1 cellular context compared by ENCODE assay signal in genomic region chr14:60980811-60981625, GRCh38.
TF ChIP-seq lines count a peak whose summit lies in the region.

SLC38A6 (plus strand) TSS chr14:60981245; CDS start chr14:60981278, 33 bp downstream.
A gene with protein sequence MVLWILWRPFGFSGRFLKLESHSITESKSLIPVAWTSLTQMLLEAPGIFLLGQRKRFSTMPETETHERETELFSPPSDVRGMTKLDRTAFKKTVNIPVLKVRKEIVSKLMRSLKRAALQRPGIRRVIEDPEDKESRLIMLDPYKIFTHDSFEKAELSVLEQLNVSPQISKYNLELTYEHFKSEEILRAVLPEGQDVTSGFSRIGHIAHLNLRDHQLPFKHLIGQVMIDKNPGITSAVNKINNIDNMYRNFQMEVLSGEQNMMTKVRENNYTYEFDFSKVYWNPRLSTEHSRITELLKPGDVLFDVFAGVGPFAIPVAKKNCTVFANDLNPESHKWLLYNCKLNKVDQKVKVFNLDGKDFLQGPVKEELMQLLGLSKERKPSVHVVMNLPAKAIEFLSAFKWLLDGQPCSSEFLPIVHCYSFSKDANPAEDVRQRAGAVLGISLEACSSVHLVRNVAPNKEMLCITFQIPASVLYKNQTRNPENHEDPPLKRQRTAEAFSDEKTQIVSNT (minus strand): TSS chr14:60981079. CDS start chr14:60980973, 106 bp downstream.

TF ChIP-seq in HepG2, 621 proteins besides CTCF, POLR2A, EP300 and RAD21 (continued from another document and continues in another):
- TF ChIP-seq ETV5 (CRISPR knock-in tag; IDR thresholded peaks at IDR 0.05; ENCODE audit: borderline replicate concordance) = peak; percentile 64
- TF ChIP-seq FOXP4 (CRISPR knock-in tag; IDR thresholded peaks at IDR 0.05) = peak; percentile 32; the same call in 1 of the 2 replicates
- peak; percentile 84 for TF ChIP-seq REPIN1 (CRISPR knock-in tag; IDR thresholded peaks at IDR 0.05; ENCODE audit: borderline replicate concordance, low read depth)
- peak; percentile 19; the same call in 1 of the 2 replicates for TF ChIP-seq ZFP90 (CRISPR knock-in tag; IDR thresholded peaks at IDR 0.05; ENCODE audit: borderline replicate concordance)
- TF ChIP-seq, protein P1, sequence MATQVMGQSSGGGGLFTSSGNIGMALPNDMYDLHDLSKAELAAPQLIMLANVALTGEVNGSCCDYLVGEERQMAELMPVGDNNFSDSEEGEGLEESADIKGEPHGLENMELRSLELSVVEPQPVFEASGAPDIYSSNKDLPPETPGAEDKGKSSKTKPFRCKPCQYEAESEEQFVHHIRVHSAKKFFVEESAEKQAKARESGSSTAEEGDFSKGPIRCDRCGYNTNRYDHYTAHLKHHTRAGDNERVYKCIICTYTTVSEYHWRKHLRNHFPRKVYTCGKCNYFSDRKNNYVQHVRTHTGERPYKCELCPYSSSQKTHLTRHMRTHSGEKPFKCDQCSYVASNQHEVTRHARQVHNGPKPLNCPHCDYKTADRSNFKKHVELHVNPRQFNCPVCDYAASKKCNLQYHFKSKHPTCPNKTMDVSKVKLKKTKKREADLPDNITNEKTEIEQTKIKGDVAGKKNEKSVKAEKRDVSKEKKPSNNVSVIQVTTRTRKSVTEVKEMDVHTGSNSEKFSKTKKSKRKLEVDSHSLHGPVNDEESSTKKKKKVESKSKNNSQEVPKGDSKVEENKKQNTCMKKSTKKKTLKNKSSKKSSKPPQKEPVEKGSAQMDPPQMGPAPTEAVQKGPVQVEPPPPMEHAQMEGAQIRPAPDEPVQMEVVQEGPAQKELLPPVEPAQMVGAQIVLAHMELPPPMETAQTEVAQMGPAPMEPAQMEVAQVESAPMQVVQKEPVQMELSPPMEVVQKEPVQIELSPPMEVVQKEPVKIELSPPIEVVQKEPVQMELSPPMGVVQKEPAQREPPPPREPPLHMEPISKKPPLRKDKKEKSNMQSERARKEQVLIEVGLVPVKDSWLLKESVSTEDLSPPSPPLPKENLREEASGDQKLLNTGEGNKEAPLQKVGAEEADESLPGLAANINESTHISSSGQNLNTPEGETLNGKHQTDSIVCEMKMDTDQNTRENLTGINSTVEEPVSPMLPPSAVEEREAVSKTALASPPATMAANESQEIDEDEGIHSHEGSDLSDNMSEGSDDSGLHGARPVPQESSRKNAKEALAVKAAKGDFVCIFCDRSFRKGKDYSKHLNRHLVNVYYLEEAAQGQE (IDR thresholded peaks at IDR 0.05; ENCODE audit: borderline replicate concordance in 1 of 2, low read depth in 1 of 2, low read length in 2 of 2) = peak; percentile 19 to 76
- TF ChIP-seq CBX2 (IDR thresholded peaks at IDR 0.05; ENCODE audit: low read depth, low read length) = no peak
- TF ChIP-seq CBX2 (CRISPR knock-in tag; IDR thresholded peaks at IDR 0.05; ENCODE audit: low read depth) = no peak
- TF ChIP-seq CEBPG (CRISPR knock-in tag; IDR thresholded peaks at IDR 0.05) = peak; percentile 13; the same call in 1 of the 2 replicates
- no peak for TF ChIP-seq ZNF879 (CRISPR knock-in tag; IDR thresholded peaks at IDR 0.05)
- TF ChIP-seq ZFP36 (IDR thresholded peaks at IDR 0.05; ENCODE audit: borderline replicate concordance, low read depth, low read length, partially characterized antibody) = no peak
- TF ChIP-seq SIN3B (IDR thresholded peaks at IDR 0.05; ENCODE audit: low read length) = peak; percentile 83
- no peak for TF ChIP-seq PAF1 (CRISPR knock-in tag; IDR thresholded peaks at IDR 0.05)
- no peak; the same call in 1 of the 2 replicates for TF ChIP-seq KLF6 (CRISPR knock-in tag; IDR thresholded peaks at IDR 0.05)
- 0 out of 2 replicates have a peak, but pooled peaks have one; percentile 45 for TF ChIP-seq FOXC1 (CRISPR knock-in tag; IDR thresholded peaks at IDR 0.05; ENCODE audit: borderline replicate concordance)
- TF ChIP-seq, protein P2, sequence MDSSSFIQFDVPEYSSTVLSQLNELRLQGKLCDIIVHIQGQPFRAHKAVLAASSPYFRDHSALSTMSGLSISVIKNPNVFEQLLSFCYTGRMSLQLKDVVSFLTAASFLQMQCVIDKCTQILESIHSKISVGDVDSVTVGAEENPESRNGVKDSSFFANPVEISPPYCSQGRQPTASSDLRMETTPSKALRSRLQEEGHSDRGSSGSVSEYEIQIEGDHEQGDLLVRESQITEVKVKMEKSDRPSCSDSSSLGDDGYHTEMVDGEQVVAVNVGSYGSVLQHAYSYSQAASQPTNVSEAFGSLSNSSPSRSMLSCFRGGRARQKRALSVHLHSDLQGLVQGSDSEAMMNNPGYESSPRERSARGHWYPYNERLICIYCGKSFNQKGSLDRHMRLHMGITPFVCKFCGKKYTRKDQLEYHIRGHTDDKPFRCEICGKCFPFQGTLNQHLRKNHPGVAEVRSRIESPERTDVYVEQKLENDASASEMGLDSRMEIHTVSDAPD (CRISPR knock-in tag; IDR thresholded peaks at IDR 0.05) = no peak
- peak; percentile 86; the same call in 1 of the 2 replicates for TF ChIP-seq ZNF350 (CRISPR knock-in tag; IDR thresholded peaks at IDR 0.05; ENCODE audit: borderline replicate concordance, low read depth)
- TF ChIP-seq, protein P3, sequence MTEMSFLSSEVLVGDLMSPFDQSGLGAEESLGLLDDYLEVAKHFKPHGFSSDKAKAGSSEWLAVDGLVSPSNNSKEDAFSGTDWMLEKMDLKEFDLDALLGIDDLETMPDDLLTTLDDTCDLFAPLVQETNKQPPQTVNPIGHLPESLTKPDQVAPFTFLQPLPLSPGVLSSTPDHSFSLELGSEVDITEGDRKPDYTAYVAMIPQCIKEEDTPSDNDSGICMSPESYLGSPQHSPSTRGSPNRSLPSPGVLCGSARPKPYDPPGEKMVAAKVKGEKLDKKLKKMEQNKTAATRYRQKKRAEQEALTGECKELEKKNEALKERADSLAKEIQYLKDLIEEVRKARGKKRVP (CRISPR knock-in tag; IDR thresholded peaks at IDR 0.05) = 0 out of 4 replicates have a peak, but pooled peaks of 1 of the 2 experiments have one; percentile 13
- no peak for TF ChIP-seq ZNF775 (CRISPR knock-in tag; IDR thresholded peaks at IDR 0.05; ENCODE audit: borderline replicate concordance)
- TF ChIP-seq TSC22D2 (CRISPR knock-in tag; IDR thresholded peaks at IDR 0.05; ENCODE audit: borderline replicate concordance) = no peak
- TF ChIP-seq U2AF1 (optimal IDR thresholded peaks at IDR 0.05; ENCODE audit: low read depth, low read length) = no peak
- TF ChIP-seq, protein P4, sequence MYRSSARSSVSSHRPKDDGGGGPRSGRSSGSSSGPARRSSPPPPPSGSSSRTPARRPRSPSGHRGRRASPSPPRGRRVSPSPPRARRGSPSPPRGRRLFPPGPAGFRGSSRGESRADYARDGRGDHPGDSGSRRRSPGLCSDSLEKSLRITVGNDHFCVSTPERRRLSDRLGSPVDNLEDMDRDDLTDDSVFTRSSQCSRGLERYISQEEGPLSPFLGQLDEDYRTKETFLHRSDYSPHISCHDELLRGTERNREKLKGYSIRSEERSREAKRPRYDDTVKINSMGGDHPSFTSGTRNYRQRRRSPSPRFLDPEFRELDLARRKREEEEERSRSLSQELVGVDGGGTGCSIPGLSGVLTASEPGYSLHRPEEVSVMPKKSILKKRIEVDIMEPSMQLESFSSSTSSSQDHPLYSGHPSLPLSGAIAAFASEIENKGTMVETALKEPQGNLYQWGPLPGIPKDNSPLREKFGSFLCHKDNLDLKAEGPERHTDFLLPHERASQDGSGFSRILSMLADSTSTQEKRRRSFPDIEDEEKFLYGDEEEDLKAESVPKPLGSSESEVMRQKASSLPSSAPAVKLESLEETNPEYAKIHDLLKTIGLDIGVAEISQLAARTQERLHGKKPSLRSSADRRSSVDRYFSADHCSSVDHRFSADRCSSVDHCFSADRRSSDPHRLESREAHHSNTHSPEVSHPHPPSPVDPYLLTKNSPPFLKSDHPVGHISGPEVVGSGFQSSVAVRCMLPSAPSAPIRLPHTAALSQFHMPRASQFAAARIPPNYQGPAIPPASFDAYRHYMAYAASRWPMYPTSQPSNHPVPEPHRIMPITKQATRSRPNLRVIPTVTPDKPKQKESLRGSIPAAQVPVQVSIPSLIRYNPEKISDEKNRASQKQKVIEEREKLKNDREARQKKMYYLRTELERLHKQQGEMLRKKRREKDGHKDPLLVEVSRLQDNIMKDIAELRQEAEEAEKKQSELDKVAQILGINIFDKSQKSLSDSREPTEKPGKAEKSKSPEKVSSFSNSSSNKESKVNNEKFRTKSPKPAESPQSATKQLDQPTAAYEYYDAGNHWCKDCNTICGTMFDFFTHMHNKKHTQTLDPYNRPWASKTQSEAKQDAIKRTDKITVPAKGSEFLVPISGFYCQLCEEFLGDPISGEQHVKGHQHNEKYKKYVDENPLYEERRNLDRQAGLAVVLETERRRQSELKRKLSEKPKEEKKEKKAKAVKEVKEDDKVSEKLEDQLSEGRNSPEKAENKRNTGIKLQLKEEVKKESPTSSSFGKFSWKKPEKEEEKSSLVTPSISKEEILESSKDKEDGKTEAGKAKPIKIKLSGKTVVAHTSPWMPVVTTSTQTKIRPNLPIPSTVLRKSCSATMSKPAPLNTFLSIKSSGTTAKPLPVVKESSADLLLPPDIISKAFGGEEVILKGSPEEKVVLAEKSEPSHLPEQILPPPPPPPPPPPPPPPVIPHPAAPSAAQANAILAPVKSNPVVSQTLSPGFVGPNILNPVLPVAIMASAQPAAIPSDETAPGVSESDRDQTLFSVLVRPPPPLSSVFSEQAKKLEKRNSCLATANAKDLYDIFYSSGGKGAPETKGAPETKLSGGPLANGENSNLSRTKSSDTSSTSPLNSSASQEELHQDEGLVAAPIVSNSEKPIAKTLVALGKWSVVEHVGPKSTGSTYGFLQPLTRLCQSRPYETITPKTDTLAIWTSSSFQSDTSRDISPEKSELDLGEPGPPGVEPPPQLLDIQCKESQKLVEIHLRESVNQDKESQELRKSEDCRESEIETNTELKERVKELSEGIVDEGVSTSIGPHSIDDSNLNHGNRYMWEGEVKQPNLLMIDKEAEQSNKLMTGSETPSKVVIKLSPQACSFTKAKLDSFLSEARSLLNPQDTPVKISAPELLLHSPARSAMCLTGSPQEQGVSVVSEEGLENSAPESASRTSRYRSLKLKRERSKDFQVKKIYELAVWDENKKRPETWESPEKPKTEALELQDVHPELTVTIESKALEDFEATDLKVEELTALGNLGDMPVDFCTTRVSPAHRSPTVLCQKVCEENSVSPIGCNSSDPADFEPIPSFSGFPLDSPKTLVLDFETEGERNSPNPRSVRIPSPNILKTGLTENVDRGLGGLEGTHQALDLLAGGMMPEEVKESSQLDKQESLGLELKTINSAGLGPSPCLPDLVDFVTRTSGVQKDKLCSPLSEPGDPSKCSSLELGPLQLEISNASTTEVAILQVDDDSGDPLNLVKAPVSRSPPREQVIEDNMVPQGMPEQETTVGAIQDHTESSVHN (CRISPR knock-in tag; IDR thresholded peaks at IDR 0.05) = no peak; the same call in 1 of the 2 replicates
- no peak for TF ChIP-seq CAMTA2 (CRISPR knock-in tag; IDR thresholded peaks at IDR 0.05; ENCODE audit: borderline replicate concordance)
- TF ChIP-seq ZNF816 (CRISPR knock-in tag; IDR thresholded peaks at IDR 0.05; ENCODE audit: borderline replicate concordance) = no peak
- no peak for TF ChIP-seq ZNF326 (CRISPR knock-in tag; IDR thresholded peaks at IDR 0.05; ENCODE audit: borderline replicate concordance)
- TF ChIP-seq, protein P5, sequence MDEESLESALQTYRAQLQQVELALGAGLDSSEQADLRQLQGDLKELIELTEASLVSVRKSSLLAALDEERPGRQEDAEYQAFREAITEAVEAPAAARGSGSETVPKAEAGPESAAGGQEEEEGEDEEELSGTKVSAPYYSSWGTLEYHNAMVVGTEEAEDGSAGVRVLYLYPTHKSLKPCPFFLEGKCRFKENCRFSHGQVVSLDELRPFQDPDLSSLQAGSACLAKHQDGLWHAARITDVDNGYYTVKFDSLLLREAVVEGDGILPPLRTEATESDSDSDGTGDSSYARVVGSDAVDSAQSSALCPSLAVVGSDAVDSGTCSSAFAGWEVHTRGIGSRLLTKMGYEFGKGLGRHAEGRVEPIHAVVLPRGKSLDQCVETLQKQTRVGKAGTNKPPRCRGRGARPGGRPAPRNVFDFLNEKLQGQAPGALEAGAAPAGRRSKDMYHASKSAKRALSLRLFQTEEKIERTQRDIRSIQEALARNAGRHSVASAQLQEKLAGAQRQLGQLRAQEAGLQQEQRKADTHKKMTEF (CRISPR knock-in tag; IDR thresholded peaks at IDR 0.05) = peak; percentile 84; the same call in 1 of the 2 replicates
- peak; percentile 97 for TF ChIP-seq HOXA3 (CRISPR knock-in tag; IDR thresholded peaks at IDR 0.05)
- TF ChIP-seq ATAD3A (CRISPR knock-in tag; IDR thresholded peaks at IDR 0.05) = no peak
- TF ChIP-seq RBM39 (IDR thresholded peaks at IDR 0.05; ENCODE audit: low read depth, low read length, poor library complexity, severe bottlenecking) = no peak
- TF ChIP-seq ZNF747 (CRISPR knock-in tag; IDR thresholded peaks at IDR 0.05; ENCODE audit: borderline replicate concordance) = peak; percentile 74; the same call in 1 of the 2 replicates
- no peak for TF ChIP-seq ONECUT2 (CRISPR knock-in tag; IDR thresholded peaks at IDR 0.05)
- TF ChIP-seq, protein P6, sequence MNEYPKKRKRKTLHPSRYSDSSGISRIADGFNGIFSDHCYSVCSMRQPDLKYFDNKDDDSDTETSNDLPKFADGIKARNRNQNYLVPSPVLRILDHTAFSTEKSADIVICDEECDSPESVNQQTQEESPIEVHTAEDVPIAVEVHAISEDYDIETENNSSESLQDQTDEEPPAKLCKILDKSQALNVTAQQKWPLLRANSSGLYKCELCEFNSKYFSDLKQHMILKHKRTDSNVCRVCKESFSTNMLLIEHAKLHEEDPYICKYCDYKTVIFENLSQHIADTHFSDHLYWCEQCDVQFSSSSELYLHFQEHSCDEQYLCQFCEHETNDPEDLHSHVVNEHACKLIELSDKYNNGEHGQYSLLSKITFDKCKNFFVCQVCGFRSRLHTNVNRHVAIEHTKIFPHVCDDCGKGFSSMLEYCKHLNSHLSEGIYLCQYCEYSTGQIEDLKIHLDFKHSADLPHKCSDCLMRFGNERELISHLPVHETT (CRISPR knock-in tag; conservative IDR thresholded peaks at IDR 0.05) = no peak
- no peak for TF ChIP-seq NFIB (CRISPR knock-in tag; IDR thresholded peaks at IDR 0.05; ENCODE audit: borderline replicate concordance)
- TF ChIP-seq, protein P7, sequence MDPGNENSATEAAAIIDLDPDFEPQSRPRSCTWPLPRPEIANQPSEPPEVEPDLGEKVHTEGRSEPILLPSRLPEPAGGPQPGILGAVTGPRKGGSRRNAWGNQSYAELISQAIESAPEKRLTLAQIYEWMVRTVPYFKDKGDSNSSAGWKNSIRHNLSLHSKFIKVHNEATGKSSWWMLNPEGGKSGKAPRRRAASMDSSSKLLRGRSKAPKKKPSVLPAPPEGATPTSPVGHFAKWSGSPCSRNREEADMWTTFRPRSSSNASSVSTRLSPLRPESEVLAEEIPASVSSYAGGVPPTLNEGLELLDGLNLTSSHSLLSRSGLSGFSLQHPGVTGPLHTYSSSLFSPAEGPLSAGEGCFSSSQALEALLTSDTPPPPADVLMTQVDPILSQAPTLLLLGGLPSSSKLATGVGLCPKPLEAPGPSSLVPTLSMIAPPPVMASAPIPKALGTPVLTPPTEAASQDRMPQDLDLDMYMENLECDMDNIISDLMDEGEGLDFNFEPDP (CRISPR knock-in tag; conservative IDR thresholded peaks at IDR 0.05) = no peak
- TF ChIP-seq SOX6 (IDR thresholded peaks at IDR 0.05) = no peak
- no peak; the same call in none of the 2 replicates for TF ChIP-seq SOX6 (CRISPR knock-in tag; IDR thresholded peaks at IDR 0.05)
